Comparison of ENCODE assay signal across 12 cellular contexts in genomic region chr1:40699787-40700186, GRCh38. TPM values are rescaled to one million over a fixed set of nuclear protein-coding genes. Genes with fewer than 3 reads are reported as not detected.
DNase-seq lines count a peak whose midpoint lies in the region; ATAC-seq and TF ChIP-seq lines count a peak whose summit lies in the region.
"Had no signal": no experiment of that assay in that cellular context is flagged by ENCODE, and none has a peak within 500 bp of the region (broad histone marks: within the 10 kb centered on the region; RNA-seq: fewer than 3 reads in every experiment).

No MANE protein-coding gene starts in this region.

- no peak overlapping the region for H2BK5ac ChIP-seq in neuronal stem cell (ENCODE audit: low read length)

- H3K4ac ChIP-seq in neuronal stem cell (ENCODE audit: low read length) = no peak overlapping the region

- no peaks in the 10 kb centered on the region for H3K9me3 ChIP-seq in effector memory CD4-positive, alpha-beta T cell (ENCODE audit: control insufficient read depth, low read length)
- H3K9me3 ChIP-seq in colonic mucosa (no peaks in the 10 kb centered on the region), neuronal stem cell (replicated peaks in 1 of 2; ENCODE audit: control insufficient read depth in 2 of 2, insufficient read depth in 1 of 2, low read depth in 1 of 2, low read length in 2 of 2) (no peaks in the 10 kb centered on the region)

- H3K14ac ChIP-seq in neuronal stem cell (ENCODE audit: low read length) = no peak overlapping the region

- H3K4me1 Mint-ChIP-seq in naive thymus-derived CD8-positive, alpha-beta T cell = peaks cover 15 to 81% (median 65%) of the 10 kb centered on the region in 4 donors
- peaks cover 70% of the 10 kb centered on the region for H3K4me1 Mint-ChIP-seq in activated naive CD4-positive, alpha-beta T cell treated with anti-CD3 and anti-CD28 coated beads for 36 hours (ENCODE audit: low read depth)

- H3K27ac Mint-ChIP-seq in naive thymus-derived CD8-positive, alpha-beta T cell = no peak overlapping the region
- H3K27ac Mint-ChIP-seq in activated naive CD4-positive, alpha-beta T cell treated with anti-CD3 and anti-CD28 coated beads for 36 hours = no peak overlapping the region

- no peaks in the 10 kb centered on the region for H3K27me3 ChIP-seq in effector memory CD4-positive, alpha-beta T cell (replicated peaks; ENCODE audit: control insufficient read depth, insufficient read depth, low read length, poor library complexity, severe bottlenecking)
- no peaks in the 10 kb centered on the region for H3K27me3 ChIP-seq in colonic mucosa
- no peaks in the 10 kb centered on the region for H3K27me3 ChIP-seq in neuronal stem cell (ENCODE audit: control insufficient read depth in 3 of 3, insufficient read depth in 3 of 3, low read depth in 1 of 3, low read length in 3 of 3)

- H4K8ac ChIP-seq in neuronal stem cell (ENCODE audit: low read depth, low read length) = no peak overlapping the region

- H2AK5ac ChIP-seq in neuronal stem cell (ENCODE audit: low read depth, low read length) = no peak overlapping the region

- H3K18ac ChIP-seq in neuronal stem cell (ENCODE audit: low read length) = no peak overlapping the region

- H3K27me3 Mint-ChIP-seq in naive thymus-derived CD8-positive, alpha-beta T cell = no peaks in the 10 kb centered on the region
- H3K27me3 Mint-ChIP-seq in activated naive CD4-positive, alpha-beta T cell treated with anti-CD3 and anti-CD28 coated beads for 36 hours (ENCODE audit: low read depth) = no peaks in the 10 kb centered on the region
- H3K27me3 Mint-ChIP-seq: naive thymus-derived CD4-positive, alpha-beta T cell had no signal

- peak; percentile 89 for ATAC-seq in GM18502 (IDR thresholded peaks at IDR 0.05; ENCODE audit: poor library complexity, unreplicated experiment)
- ATAC-seq in HG03135 (IDR thresholded peaks at IDR 0.05; ENCODE audit: unreplicated experiment) = peak; percentile 55
- ATAC-seq in naive thymus-derived CD8-positive, alpha-beta T cell = no peak

- no CpG with 5 or more reads among the region's 6 CpGs for WGBS in neuronal stem cell (ENCODE audit: extremely low coverage in 2 of 2, insufficient read length in 2 of 2, insufficient replicate concordance in 1 of 2), 2 donors

- H3K9me3 Mint-ChIP-seq in naive thymus-derived CD8-positive, alpha-beta T cell = no peaks in the 10 kb centered on the region
- no peaks in the 10 kb centered on the region for H3K9me3 Mint-ChIP-seq in activated naive CD4-positive, alpha-beta T cell treated with anti-CD3 and anti-CD28 coated beads for 36 hours
- H3K9me3 Mint-ChIP-seq: naive thymus-derived CD4-positive, alpha-beta T cell had no signal

- H2BK15ac ChIP-seq in neuronal stem cell (ENCODE audit: low read length) = no peak overlapping the region

- no peak overlapping the region for H4K91ac ChIP-seq in neuronal stem cell (ENCODE audit: low read depth, low read length, poor library complexity)

- H3K9ac ChIP-seq in colonic mucosa (ENCODE audit: low read depth in 2 of 2, low read length in 2 of 2) (no peak overlapping the region), neuronal stem cell (ENCODE audit: low read depth, low read length, poor library complexity) (no peak overlapping the region)

- intact Hi-C loops in colonic mucosa (cut with DNase I) = no loop called here
- intact Hi-C loops in activated naive CD4-positive, alpha-beta T cell treated with anti-CD3 and anti-CD28 coated beads for 36 hours (cut with micrococcal nuclease) = loop anchor here (10.0 kb wide), 2 partner anchors 1045 to 1755 kb away; partner anchors contain the start of genes PPCS and ZMYND12

- no peak overlapping the region for H3K4me3 Mint-ChIP-seq in naive thymus-derived CD8-positive, alpha-beta T cell
- no peak overlapping the region for H3K4me3 Mint-ChIP-seq in activated naive CD4-positive, alpha-beta T cell treated with anti-CD3 and anti-CD28 coated beads for 36 hours

- no peak overlapping the region for H2BK12ac ChIP-seq in neuronal stem cell (ENCODE audit: low read length)

- POLR2A ChIA-PET in naive thymus-derived CD8-positive, alpha-beta T cell (lab: Charles Lee) = interaction anchor here (11.7 kb wide), 1 partner anchor 7 kb away, joined by 120 read pairs; the partner anchor contains the start of gene NFYC

- peaks cover 3% of the 10 kb centered on the region for H3K4me1 ChIP-seq in effector memory CD4-positive, alpha-beta T cell (ENCODE audit: control insufficient read depth, insufficient read depth, low read length, poor library complexity, severe bottlenecking)
- no peaks in the 10 kb centered on the region for H3K4me1 ChIP-seq in colonic mucosa
- peaks cover 0 to 1% of the 10 kb centered on the region in 2 donors for H3K4me1 ChIP-seq in neuronal stem cell (ENCODE audit: control insufficient read depth in 2 of 2, insufficient read depth in 1 of 2, low read depth in 1 of 2, low read length in 2 of 2)

- CTCF ChIA-PET in activated naive CD4-positive, alpha-beta T cell treated with anti-CD3 and anti-CD28 coated beads for 36 hours (lab: Charles Lee) = no interaction called here

- H3K4me2 ChIP-seq in neuronal stem cell (ENCODE audit: insufficient read depth, low read length, poor library complexity, severe bottlenecking) = no peak overlapping the region

- no peak overlapping the region for H3K4me3 ChIP-seq in effector memory CD4-positive, alpha-beta T cell (ENCODE audit: insufficient read depth, low read depth, low read length, poor library complexity, severe bottlenecking)
- H3K4me3 ChIP-seq in colonic mucosa (no peak overlapping the region), neuronal stem cell (ENCODE audit: low read length in 2 of 2) (no peak overlapping the region)

- H3K36me3 Mint-ChIP-seq in naive thymus-derived CD8-positive, alpha-beta T cell = peaks cover 0 to 12% (median 5%) of the 10 kb centered on the region in 3 donors
- H3K36me3 Mint-ChIP-seq in activated naive CD4-positive, alpha-beta T cell treated with anti-CD3 and anti-CD28 coated beads for 36 hours (ENCODE audit: low read depth) = peaks cover 5% of the 10 kb centered on the region

- no peaks in the 10 kb centered on the region for H3K79me1 ChIP-seq in neuronal stem cell (ENCODE audit: low read depth, low read length)

- H3K23ac ChIP-seq in neuronal stem cell (ENCODE audit: low read depth, low read length, poor library complexity) = no peak overlapping the region

- H3K36me3 ChIP-seq in effector memory CD4-positive, alpha-beta T cell (ENCODE audit: control insufficient read depth, insufficient read depth, low read length) = no peaks in the 10 kb centered on the region
- H3K36me3 ChIP-seq in colonic mucosa (no peaks in the 10 kb centered on the region), neuronal stem cell (replicated peaks in 1 of 2; ENCODE audit: control insufficient read depth in 2 of 2, insufficient read depth in 2 of 2, low read length in 2 of 2) (peaks cover 0 to 5% of the 10 kb centered on the region in 2 donors)

- peak; percentile 51 for DNase-seq in GM20000 (ENCODE audit: low spot score)
- no peak for DNase-seq in effector memory CD4-positive, alpha-beta T cell
- DNase-seq in naive thymus-derived CD8-positive, alpha-beta T cell = no peak
- no peak for DNase-seq in colonic mucosa
- no peak for DNase-seq in activated naive CD4-positive, alpha-beta T cell treated with anti-CD3 and anti-CD28 coated beads for 36 hours
- DNase-seq in neuronal stem cell (ENCODE audit: low spot score) = no peak
- DNase-seq: GDM1; head of caudate nucleus; naive thymus-derived CD4-positive, alpha-beta T cell; NCI-H774 had no signal

- H2BK120ac ChIP-seq in neuronal stem cell (ENCODE audit: low read depth, low read length) = no peak overlapping the region

- TF ChIP-seq CTCF in GM20000 (IDR thresholded peaks at IDR 0.05; ENCODE audit: extremely low read depth, missing control alignments) (no peak), colonic mucosa (IDR thresholded peaks at IDR 0.05) (no peak)

- peak overlapping the region; percentile 5 for H3K27ac ChIP-seq in effector memory CD4-positive, alpha-beta T cell (ENCODE audit: insufficient read depth, low read length, poor library complexity, severe bottlenecking)
- H3K27ac ChIP-seq in colonic mucosa (no peak overlapping the region), neuronal stem cell (replicated peaks; ENCODE audit: low read length) (no peak overlapping the region)

- H2AFZ ChIP-seq in neuronal stem cell (ENCODE audit: low read length) = no peak overlapping the region

RNA-seq across cellular contexts. Expression of gene NFYC, which starts 8.3 kb away (rescaled TPM):
- total RNA-seq in naive thymus-derived CD8-positive, alpha-beta T cell = 10 to 100 TPM; 65.8 to 67.2 TPM
- 10 to 100 TPM; 32.5 to 46.9 (median 33.3) TPM for polyA plus RNA-seq in naive thymus-derived CD8-positive, alpha-beta T cell
- 10 to 100 TPM; 46.9 to 62.2 TPM for total RNA-seq in colonic mucosa
- 10 to 100 TPM; 53.5 to 63.1 TPM for total RNA-seq in activated naive CD4-positive, alpha-beta T cell treated with anti-CD3 and anti-CD28 coated beads for 36 hours
- 58.9 TPM for polyA plus RNA-seq in neuronal stem cell (2013, experiment 1 of 2)
- polyA plus RNA-seq in neuronal stem cell (2013, experiment 2 of 2) = 58.8 TPM

RNA-seq across cellular contexts. Expression of gene RIMS3, which starts 34.3 kb away (rescaled TPM):
- total RNA-seq in naive thymus-derived CD8-positive, alpha-beta T cell = 1 to 10 TPM; 1.2 to 2.0 TPM
- 1 to 10 TPM in 2 of 3 donors, under 1 TPM in 1; 0.76 to 1.5 (median 1.0) TPM for polyA plus RNA-seq in naive thymus-derived CD8-positive, alpha-beta T cell
- 1 to 10 TPM; 7.0 to 9.5 TPM for total RNA-seq in colonic mucosa
- 1 to 10 TPM; 3.6 to 3.7 TPM for total RNA-seq in activated naive CD4-positive, alpha-beta T cell treated with anti-CD3 and anti-CD28 coated beads for 36 hours
- polyA plus RNA-seq in neuronal stem cell (2013, experiment 1 of 2) = 14.6 TPM
- polyA plus RNA-seq in neuronal stem cell (2013, experiment 2 of 2) = 14.4 TPM

Comparison
In these comparisons a context has a peak if more than half of its experiments do, and no peak if none do; other contexts are left out.
1. ATAC-seq: peak in GM18502 (single experiment) and HG03135 (single experiment); none in naive thymus-derived CD8-positive, alpha-beta T cell (0 of 2).